1 cellular context compared by ENCODE assay signal in the genomic region with DNA sequence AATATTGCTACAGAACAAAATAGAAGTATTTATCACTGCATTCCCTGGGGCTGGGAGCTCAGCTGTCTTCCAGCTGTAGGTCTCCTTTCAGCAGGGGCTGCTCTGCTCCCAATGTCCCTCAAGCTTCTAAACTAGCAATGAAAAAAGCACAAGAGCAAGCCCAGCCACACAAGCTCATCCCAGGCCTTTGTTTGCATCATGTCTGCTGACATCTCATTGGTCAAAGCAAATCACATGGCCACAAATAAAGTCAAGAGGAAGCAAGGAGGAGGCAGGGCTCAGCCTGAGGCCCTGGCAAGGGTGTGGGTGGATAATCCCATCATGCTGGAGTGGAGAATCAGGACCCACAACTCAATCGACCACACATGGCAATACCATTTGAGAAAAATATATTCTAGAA.
TF ChIP-seq lines count a peak whose summit lies in the region.

No MANE protein-coding gene starts in this region.

TF ChIP-seq in HepG2, 621 proteins besides CTCF, POLR2A, EP300 and RAD21 (continued from another document):
- TF ChIP-seq IKZF1 (IDR thresholded peaks at IDR 0.05) (no peak), NFYC (CRISPR knock-in tag; IDR thresholded peaks at IDR 0.05) (peak; percentile 90), GATAD2A (CRISPR knock-in tag; IDR thresholded peaks at IDR 0.05) (peak; percentile 30; the same call in 1 of the 2 replicates), HOXD1 (CRISPR knock-in tag; IDR thresholded peaks at IDR 0.05) (no peak), FOSL2 (CRISPR knock-in tag; IDR thresholded peaks at IDR 0.05) (no peak), ZNF430 (CRISPR knock-in tag; IDR thresholded peaks at IDR 0.05) (no peak), NFYB (CRISPR knock-in tag; IDR thresholded peaks at IDR 0.05) (peak; percentile 67), ZNF644 (CRISPR knock-in tag; IDR thresholded peaks at IDR 0.05; ENCODE audit: low read depth) (0 out of 2 replicates have a peak, but pooled peaks have one; percentile 58)
- TF ChIP-seq, protein P1, sequence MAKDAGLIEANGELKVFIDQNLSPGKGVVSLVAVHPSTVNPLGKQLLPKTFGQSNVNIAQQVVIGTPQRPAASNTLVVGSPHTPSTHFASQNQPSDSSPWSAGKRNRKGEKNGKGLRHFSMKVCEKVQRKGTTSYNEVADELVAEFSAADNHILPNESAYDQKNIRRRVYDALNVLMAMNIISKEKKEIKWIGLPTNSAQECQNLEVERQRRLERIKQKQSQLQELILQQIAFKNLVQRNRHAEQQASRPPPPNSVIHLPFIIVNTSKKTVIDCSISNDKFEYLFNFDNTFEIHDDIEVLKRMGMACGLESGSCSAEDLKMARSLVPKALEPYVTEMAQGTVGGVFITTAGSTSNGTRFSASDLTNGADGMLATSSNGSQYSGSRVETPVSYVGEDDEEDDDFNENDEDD (CRISPR knock-in tag; IDR thresholded peaks at IDR 0.05; ENCODE audit: borderline replicate concordance): no peak
- TF ChIP-seq, protein P2, sequence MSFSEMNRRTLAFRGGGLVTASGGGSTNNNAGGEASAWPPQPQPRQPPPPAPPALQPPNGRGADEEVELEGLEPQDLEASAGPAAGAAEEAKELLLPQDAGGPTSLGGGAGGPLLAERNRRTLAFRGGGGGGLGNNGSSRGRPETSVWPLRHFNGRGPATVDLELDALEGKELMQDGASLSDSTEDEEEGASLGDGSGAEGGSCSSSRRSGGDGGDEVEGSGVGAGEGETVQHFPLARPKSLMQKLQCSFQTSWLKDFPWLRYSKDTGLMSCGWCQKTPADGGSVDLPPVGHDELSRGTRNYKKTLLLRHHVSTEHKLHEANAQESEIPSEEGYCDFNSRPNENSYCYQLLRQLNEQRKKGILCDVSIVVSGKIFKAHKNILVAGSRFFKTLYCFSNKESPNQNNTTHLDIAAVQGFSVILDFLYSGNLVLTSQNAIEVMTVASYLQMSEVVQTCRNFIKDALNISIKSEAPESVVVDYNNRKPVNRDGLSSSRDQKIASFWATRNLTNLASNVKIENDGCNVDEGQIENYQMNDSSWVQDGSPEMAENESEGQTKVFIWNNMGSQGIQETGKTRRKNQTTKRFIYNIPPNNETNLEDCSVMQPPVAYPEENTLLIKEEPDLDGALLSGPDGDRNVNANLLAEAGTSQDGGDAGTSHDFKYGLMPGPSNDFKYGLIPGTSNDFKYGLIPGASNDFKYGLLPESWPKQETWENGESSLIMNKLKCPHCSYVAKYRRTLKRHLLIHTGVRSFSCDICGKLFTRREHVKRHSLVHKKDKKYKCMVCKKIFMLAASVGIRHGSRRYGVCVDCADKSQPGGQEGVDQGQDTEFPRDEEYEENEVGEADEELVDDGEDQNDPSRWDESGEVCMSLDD (CRISPR knock-in tag; IDR thresholded peaks at IDR 0.05; ENCODE audit: borderline replicate concordance): no peak
- TF ChIP-seq, protein P3, sequence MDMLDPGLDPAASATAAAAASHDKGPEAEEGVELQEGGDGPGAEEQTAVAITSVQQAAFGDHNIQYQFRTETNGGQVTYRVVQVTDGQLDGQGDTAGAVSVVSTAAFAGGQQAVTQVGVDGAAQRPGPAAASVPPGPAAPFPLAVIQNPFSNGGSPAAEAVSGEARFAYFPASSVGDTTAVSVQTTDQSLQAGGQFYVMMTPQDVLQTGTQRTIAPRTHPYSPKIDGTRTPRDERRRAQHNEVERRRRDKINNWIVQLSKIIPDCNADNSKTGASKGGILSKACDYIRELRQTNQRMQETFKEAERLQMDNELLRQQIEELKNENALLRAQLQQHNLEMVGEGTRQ (IDR thresholded peaks at IDR 0.05; ENCODE audit: low read depth, low read length): peak; percentile 84
- TF ChIP-seq, protein P3 (CRISPR knock-in tag; IDR thresholded peaks at IDR 0.05; ENCODE audit: borderline replicate concordance): peak; percentile 86; the same call in 1 of the 2 replicates
